Comparison of ENCODE assay signal across 8 cellular contexts in genomic region chr19:48321372-48321621, GRCh38. TPM values are rescaled to one million over a fixed set of nuclear protein-coding genes. Genes with fewer than 3 reads are reported as not detected.
DNase-seq lines count a peak whose midpoint lies in the region; ATAC-seq, FAIRE-seq and TF ChIP-seq lines count a peak whose summit lies in the region.

No MANE protein-coding gene starts in this region.

- peak overlapping the region; percentile 52 for H3K4me3 ChIP-seq in bronchial epithelial cell (ENCODE audit: low read depth, low read length)

- FAIRE-seq in bronchial epithelial cell (lab: Jason Lieb, UNC) = no peak

- peak overlapping the region; percentile 91 for H3K4me3 Mint-ChIP-seq in WTC11

- H3K27me3 Mint-ChIP-seq in WTC11 (ENCODE audit: low read depth) = peaks cover 37% of the 10 kb centered on the region

- no peaks in the 10 kb centered on the region for H3K36me3 Mint-ChIP-seq in WTC11

- ATAC-seq in GM18502 (IDR thresholded peaks at IDR 0.05; ENCODE audit: poor library complexity, unreplicated experiment) = peak; percentile 54
- ATAC-seq in HG03095 (IDR thresholded peaks at IDR 0.05; ENCODE audit: unreplicated experiment) = peak; percentile 53
- ATAC-seq in WTC11 = peak; percentile 81
- no peak for ATAC-seq in HG03565 (IDR thresholded peaks at IDR 0.05; ENCODE audit: unreplicated experiment)

- CTCF ChIA-PET in WTC11 (lab: Charles Lee) = interaction anchor here (0.6 to 12.8 kb wide), 23 partner anchors 8 to 267 kb away, joined by 3 to 404 read pairs (median 3); partner anchors contain the start of genes KDELR1, SYNGR4 and TMEM143

- H3K4me1 Mint-ChIP-seq in WTC11 = peaks cover 48% of the 10 kb centered on the region

- H3K9me3 Mint-ChIP-seq in WTC11 = no peaks in the 10 kb centered on the region

- no peak for TF ChIP-seq CTCF in WTC11 (IDR thresholded peaks at IDR 0.05)
- TF ChIP-seq CTCF in bronchial epithelial cell (IDR thresholded peaks at IDR 0.05; ENCODE audit: insufficient read depth, low read length, severe bottlenecking) = no peak

- H3K36me3 ChIP-seq in bronchial epithelial cell (ENCODE audit: control insufficient read depth, insufficient read depth, low read length) = no peaks in the 10 kb centered on the region

- H3K27me3 ChIP-seq in bronchial epithelial cell (ENCODE audit: control insufficient read depth, insufficient read depth, low read length) = no peaks in the 10 kb centered on the region

- peak overlapping the region; percentile 98 for H3K27ac Mint-ChIP-seq in WTC11

- POLR2A ChIA-PET in WTC11 (lab: Charles Lee) = interaction anchor here (1.0 to 1.8 kb wide), 6 partner anchors 8 to 267 kb away, joined by 3 to 16 read pairs (median 3); partner anchors contain the start of gene KDELR1

- peak; percentile 77 for DNase-seq in NCI-H2227 treated with DMSO at 0.1 percent for 48 hours (lab: John Stamatoyannopoulos, UW)
- DNase-seq in WTC11 (ENCODE audit: low spot score) = peak; percentile 100
- DNase-seq in bronchial epithelial cell (ENCODE audit: low read depth) = peak; percentile 89
- peak; percentile 99 for DNase-seq in islet precursor cell
- DNase-seq in stimulated activated CD4-positive, alpha-beta T cell treated with anti-CD3 and anti-CD28 coated beads, Interleukin-15, amount 100 ng/mL, for 24 hours = peak; percentile 99

TF ChIP-seq in WTC11, 78 proteins besides CTCF, POLR2A, EP300 and RAD21:
- TF ChIP-seq EMX1 (CRISPR knock-in tag; IDR thresholded peaks at IDR 0.05) (no peak), ZMAT4 (CRISPR knock-in tag; IDR thresholded peaks at IDR 0.05) (peak; percentile 60; the same call in 1 of the 2 replicates), NFE2L1 (CRISPR knock-in tag; IDR thresholded peaks at IDR 0.05) (no peak)

RNA-seq across cellular contexts. Expression of gene EMP3, which starts 4.1 kb away (rescaled TPM):
- total RNA-seq in WTC11 (2021) (8.9 to 11.1 TPM (median 10.4 TPM) in 3 replicates), bronchial epithelial cell (2.8 and 9.0 TPM in 2 replicates)

RNA-seq across cellular contexts. Expression of gene TMEM143, which starts 42.4 kb away (rescaled TPM):
- 20.2 to 29.6 TPM (median 27.0 TPM) in 3 replicates for total RNA-seq in WTC11 (2021)
- total RNA-seq in bronchial epithelial cell = 0.79 and 1.4 TPM in 2 replicates

RNA-seq across cellular contexts. Expression of gene SYNGR4, which starts 42.9 kb away (rescaled TPM):
- total RNA-seq in WTC11 (2021) (not detected in 3 replicates), bronchial epithelial cell (not detected in 2 replicates)

RNA-seq across cellular contexts. Expression of gene ZNF114, which starts 51.4 kb away (rescaled TPM):
- total RNA-seq in WTC11 (2021) = 9.8 to 12.7 TPM (median 9.8 TPM) in 3 replicates
- 0.13 and 0.53 TPM in 2 replicates for total RNA-seq in bronchial epithelial cell
